ENCODE assay signal across 2 cellular contexts in the genomic region with DNA sequence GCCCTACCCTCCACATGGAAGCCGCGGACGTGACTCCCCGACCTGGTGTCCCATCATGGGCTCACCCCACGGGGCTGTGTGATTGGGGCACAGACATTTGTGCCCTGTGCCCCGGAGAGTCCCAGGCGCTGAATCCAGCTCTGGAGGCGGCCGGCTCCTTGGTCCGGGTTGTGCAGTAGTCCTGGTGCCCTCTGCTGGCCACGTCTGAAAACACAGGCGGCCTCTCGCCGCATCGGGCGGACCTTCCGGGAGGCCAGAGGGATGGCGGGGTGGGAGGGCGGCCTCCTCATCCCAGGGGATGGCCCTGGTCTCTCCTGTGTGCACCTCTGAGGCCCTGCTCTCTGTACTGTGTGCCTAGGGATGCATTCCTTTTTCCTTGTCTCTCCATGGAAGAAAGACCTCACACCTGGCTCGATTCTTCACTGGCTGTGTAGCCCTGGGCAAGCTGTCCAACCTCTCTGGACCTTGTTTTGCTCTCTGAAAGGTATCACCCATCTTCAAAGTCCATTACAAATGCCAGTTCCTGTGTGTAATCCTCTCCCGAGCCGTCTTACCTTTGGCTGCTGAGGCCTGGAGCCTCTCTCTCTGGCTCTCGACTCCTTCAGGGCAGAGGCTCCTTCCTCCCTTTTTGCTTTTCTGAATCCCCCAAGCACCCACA.
TF ChIP-seq lines count a peak whose summit lies in the region.

No MANE protein-coding gene starts in this region.

TF ChIP-seq in HEK293T, 16 proteins besides CTCF, POLR2A, EP300 and RAD21 (continued from another document):
- TF ChIP-seq ELF4 (IDR thresholded peaks at IDR 0.05) (no peak), FOXA1 (IDR thresholded peaks at IDR 0.05) (no peak)

TF ChIP-seq in HepG2, 621 proteins besides CTCF, POLR2A, EP300 and RAD21 (continued from another document and continues in another):
- TF ChIP-seq, protein P1, sequence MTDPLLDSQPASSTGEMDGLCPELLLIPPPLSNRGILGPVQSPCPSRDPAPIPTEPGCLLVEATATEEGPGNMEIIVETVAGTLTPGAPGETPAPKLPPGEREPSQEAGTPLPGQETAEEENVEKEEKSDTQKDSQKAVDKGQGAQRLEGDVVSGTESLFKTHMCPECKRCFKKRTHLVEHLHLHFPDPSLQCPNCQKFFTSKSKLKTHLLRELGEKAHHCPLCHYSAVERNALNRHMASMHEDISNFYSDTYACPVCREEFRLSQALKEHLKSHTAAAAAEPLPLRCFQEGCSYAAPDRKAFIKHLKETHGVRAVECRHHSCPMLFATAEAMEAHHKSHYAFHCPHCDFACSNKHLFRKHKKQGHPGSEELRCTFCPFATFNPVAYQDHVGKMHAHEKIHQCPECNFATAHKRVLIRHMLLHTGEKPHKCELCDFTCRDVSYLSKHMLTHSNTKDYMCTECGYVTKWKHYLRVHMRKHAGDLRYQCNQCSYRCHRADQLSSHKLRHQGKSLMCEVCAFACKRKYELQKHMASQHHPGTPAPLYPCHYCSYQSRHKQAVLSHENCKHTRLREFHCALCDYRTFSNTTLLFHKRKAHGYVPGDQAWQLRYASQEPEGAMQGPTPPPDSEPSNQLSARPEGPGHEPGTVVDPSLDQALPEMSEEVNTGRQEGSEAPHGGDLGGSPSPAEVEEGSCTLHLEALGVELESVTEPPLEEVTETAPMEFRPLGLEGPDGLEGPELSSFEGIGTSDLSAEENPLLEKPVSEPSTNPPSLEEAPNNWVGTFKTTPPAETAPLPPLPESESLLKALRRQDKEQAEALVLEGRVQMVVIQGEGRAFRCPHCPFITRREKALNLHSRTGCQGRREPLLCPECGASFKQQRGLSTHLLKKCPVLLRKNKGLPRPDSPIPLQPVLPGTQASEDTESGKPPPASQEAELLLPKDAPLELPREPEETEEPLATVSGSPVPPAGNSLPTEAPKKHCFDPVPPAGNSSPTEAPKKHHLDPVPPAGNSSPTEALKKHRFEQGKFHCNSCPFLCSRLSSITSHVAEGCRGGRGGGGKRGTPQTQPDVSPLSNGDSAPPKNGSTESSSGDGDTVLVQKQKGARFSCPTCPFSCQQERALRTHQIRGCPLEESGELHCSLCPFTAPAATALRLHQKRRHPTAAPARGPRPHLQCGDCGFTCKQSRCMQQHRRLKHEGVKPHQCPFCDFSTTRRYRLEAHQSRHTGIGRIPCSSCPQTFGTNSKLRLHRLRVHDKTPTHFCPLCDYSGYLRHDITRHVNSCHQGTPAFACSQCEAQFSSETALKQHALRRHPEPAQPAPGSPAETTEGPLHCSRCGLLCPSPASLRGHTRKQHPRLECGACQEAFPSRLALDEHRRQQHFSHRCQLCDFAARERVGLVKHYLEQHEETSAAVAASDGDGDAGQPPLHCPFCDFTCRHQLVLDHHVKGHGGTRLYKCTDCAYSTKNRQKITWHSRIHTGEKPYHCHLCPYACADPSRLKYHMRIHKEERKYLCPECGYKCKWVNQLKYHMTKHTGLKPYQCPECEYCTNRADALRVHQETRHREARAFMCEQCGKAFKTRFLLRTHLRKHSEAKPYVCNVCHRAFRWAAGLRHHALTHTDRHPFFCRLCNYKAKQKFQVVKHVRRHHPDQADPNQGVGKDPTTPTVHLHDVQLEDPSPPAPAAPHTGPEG (CRISPR knock-in tag; IDR thresholded peaks at IDR 0.05): no peak
- TF ChIP-seq, protein P2, sequence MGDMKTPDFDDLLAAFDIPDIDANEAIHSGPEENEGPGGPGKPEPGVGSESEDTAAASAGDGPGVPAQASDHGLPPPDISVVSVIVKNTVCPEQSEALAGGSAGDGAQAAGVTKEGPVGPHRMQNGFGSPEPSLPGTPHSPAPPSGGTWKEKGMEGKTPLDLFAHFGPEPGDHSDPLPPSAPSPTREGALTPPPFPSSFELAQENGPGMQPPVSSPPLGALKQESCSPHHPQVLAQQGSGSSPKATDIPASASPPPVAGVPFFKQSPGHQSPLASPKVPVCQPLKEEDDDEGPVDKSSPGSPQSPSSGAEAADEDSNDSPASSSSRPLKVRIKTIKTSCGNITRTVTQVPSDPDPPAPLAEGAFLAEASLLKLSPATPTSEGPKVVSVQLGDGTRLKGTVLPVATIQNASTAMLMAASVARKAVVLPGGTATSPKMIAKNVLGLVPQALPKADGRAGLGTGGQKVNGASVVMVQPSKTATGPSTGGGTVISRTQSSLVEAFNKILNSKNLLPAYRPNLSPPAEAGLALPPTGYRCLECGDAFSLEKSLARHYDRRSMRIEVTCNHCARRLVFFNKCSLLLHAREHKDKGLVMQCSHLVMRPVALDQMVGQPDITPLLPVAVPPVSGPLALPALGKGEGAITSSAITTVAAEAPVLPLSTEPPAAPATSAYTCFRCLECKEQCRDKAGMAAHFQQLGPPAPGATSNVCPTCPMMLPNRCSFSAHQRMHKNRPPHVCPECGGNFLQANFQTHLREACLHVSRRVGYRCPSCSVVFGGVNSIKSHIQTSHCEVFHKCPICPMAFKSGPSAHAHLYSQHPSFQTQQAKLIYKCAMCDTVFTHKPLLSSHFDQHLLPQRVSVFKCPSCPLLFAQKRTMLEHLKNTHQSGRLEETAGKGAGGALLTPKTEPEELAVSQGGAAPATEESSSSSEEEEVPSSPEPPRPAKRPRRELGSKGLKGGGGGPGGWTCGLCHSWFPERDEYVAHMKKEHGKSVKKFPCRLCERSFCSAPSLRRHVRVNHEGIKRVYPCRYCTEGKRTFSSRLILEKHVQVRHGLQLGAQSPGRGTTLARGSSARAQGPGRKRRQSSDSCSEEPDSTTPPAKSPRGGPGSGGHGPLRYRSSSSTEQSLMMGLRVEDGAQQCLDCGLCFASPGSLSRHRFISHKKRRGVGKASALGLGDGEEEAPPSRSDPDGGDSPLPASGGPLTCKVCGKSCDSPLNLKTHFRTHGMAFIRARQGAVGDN (CRISPR knock-in tag; IDR thresholded peaks at IDR 0.05): 0 out of 2 replicates have a peak, but pooled peaks have one; percentile 21
- TF ChIP-seq MYC (CRISPR knock-in tag; IDR thresholded peaks at IDR 0.05; ENCODE audit: borderline replicate concordance): no peak
- TF ChIP-seq SALL1 (CRISPR knock-in tag; IDR thresholded peaks at IDR 0.05): peak; percentile 23; the same call in 1 of the 2 replicates
- TF ChIP-seq STAG1 (CRISPR knock-in tag; IDR thresholded peaks at IDR 0.05): peak; percentile 67
- TF ChIP-seq, protein P3, sequence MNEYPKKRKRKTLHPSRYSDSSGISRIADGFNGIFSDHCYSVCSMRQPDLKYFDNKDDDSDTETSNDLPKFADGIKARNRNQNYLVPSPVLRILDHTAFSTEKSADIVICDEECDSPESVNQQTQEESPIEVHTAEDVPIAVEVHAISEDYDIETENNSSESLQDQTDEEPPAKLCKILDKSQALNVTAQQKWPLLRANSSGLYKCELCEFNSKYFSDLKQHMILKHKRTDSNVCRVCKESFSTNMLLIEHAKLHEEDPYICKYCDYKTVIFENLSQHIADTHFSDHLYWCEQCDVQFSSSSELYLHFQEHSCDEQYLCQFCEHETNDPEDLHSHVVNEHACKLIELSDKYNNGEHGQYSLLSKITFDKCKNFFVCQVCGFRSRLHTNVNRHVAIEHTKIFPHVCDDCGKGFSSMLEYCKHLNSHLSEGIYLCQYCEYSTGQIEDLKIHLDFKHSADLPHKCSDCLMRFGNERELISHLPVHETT (CRISPR knock-in tag; conservative IDR thresholded peaks at IDR 0.05): no peak
- TF ChIP-seq, protein P4, sequence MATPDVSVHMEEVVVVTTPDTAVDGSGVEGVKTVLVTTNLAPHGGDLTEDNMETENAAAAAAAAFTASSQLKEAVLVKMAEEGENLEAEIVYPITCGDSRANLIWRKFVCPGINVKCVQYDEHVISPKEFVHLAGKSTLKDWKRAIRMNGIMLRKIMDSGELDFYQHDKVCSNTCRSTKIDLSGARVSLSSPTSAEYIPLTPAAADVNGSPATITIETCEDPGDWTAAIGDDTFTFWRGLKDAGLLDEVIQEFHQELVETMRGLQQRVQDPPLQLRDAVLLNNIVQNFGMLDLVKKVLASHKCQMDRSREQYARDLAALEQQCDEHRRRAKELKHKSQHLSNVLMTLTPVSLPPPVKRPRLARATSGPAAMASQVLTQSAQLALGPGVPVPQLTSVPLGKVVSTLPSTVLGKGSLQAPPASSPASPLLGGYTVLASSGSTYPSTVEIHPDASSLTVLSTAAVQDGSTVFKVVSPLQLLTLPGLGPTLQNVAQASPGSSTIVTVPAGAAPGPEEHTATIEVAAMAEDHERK (CRISPR knock-in tag; IDR thresholded peaks at IDR 0.05; ENCODE audit: low read depth): no peak
- TF ChIP-seq, protein P5, sequence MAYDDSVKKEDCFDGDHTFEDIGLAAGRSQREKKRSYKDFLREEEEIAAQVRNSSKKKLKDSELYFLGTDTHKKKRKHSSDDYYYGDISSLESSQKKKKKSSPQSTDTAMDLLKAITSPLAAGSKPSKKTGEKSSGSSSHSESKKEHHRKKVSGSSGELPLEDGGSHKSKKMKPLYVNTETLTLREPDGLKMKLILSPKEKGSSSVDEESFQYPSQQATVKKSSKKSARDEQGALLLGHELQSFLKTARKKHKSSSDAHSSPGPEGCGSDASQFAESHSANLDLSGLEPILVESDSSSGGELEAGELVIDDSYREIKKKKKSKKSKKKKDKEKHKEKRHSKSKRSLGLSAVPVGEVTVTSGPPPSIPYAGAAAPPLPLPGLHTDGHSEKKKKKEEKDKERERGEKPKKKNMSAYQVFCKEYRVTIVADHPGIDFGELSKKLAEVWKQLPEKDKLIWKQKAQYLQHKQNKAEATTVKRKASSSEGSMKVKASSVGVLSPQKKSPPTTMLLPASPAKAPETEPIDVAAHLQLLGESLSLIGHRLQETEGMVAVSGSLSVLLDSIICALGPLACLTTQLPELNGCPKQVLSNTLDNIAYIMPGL (CRISPR knock-in tag; IDR thresholded peaks at IDR 0.05; ENCODE audit: borderline replicate concordance in 1 of 2, low read depth in 1 of 2): peak in 1 of 2 experiments; percentile 32; a peak in 1 of 4 replicates
- TF ChIP-seq GABPB1 (CRISPR knock-in tag; IDR thresholded peaks at IDR 0.05): peak; percentile 58; the same call in 1 of the 2 replicates
- TF ChIP-seq, protein P6, sequence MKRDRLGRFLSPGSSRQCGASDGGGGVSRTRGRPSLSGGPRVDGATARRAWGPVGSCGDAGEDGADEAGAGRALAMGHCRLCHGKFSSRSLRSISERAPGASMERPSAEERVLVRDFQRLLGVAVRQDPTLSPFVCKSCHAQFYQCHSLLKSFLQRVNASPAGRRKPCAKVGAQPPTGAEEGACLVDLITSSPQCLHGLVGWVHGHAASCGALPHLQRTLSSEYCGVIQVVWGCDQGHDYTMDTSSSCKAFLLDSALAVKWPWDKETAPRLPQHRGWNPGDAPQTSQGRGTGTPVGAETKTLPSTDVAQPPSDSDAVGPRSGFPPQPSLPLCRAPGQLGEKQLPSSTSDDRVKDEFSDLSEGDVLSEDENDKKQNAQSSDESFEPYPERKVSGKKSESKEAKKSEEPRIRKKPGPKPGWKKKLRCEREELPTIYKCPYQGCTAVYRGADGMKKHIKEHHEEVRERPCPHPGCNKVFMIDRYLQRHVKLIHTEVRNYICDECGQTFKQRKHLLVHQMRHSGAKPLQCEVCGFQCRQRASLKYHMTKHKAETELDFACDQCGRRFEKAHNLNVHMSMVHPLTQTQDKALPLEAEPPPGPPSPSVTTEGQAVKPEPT (CRISPR knock-in tag; IDR thresholded peaks at IDR 0.05; ENCODE audit: low read depth): no peak
- TF ChIP-seq, protein P7, sequence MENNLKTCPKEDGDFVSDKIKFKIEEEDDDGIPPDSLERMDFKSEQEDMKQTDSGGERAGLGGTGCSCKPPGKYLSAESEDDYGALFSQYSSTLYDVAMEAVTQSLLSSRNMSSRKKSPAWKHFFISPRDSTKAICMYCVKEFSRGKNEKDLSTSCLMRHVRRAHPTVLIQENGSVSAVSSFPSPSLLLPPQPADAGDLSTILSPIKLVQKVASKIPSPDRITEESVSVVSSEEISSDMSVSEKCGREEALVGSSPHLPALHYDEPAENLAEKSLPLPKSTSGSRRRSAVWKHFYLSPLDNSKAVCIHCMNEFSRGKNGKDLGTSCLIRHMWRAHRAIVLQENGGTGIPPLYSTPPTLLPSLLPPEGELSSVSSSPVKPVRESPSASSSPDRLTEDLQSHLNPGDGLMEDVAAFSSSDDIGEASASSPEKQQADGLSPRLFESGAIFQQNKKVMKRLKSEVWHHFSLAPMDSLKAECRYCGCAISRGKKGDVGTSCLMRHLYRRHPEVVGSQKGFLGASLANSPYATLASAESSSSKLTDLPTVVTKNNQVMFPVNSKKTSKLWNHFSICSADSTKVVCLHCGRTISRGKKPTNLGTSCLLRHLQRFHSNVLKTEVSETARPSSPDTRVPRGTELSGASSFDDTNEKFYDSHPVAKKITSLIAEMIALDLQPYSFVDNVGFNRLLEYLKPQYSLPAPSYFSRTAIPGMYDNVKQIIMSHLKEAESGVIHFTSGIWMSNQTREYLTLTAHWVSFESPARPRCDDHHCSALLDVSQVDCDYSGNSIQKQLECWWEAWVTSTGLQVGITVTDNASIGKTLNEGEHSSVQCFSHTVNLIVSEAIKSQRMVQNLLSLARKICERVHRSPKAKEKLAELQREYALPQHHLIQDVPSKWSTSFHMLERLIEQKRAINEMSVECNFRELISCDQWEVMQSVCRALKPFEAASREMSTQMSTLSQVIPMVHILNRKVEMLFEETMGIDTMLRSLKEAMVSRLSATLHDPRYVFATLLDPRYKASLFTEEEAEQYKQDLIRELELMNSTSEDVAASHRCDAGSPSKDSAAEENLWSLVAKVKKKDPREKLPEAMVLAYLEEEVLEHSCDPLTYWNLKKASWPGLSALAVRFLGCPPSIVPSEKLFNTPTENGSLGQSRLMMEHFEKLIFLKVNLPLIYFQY (CRISPR knock-in tag; IDR thresholded peaks at IDR 0.05; ENCODE audit: borderline replicate concordance): no peak
- TF ChIP-seq, protein P8, sequence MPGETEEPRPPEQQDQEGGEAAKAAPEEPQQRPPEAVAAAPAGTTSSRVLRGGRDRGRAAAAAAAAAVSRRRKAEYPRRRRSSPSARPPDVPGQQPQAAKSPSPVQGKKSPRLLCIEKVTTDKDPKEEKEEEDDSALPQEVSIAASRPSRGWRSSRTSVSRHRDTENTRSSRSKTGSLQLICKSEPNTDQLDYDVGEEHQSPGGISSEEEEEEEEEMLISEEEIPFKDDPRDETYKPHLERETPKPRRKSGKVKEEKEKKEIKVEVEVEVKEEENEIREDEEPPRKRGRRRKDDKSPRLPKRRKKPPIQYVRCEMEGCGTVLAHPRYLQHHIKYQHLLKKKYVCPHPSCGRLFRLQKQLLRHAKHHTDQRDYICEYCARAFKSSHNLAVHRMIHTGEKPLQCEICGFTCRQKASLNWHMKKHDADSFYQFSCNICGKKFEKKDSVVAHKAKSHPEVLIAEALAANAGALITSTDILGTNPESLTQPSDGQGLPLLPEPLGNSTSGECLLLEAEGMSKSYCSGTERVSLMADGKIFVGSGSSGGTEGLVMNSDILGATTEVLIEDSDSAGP (CRISPR knock-in tag; IDR thresholded peaks at IDR 0.05; ENCODE audit: borderline replicate concordance): peak; percentile 24; the same call in 1 of the 2 replicates
- no peak for TF ChIP-seq MIER2 (CRISPR knock-in tag; IDR thresholded peaks at IDR 0.05)
- TF ChIP-seq, protein P9, sequence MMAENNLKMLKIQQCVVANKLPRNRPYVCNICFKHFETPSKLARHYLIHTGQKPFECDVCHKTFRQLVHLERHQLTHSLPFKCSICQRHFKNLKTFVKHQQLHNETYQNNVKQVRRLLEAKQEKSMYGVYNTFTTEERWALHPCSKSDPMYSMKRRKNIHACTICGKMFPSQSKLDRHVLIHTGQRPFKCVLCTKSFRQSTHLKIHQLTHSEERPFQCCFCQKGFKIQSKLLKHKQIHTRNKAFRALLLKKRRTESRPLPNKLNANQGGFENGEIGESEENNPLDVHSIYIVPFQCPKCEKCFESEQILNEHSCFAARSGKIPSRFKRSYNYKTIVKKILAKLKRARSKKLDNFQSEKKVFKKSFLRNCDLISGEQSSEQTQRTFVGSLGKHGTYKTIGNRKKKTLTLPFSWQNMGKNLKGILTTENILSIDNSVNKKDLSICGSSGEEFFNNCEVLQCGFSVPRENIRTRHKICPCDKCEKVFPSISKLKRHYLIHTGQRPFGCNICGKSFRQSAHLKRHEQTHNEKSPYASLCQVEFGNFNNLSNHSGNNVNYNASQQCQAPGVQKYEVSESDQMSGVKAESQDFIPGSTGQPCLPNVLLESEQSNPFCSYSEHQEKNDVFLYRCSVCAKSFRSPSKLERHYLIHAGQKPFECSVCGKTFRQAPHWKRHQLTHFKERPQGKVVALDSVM (CRISPR knock-in tag; IDR thresholded peaks at IDR 0.05): peak; percentile 16; the same call in 1 of the 2 replicates
